Comparison of ENCODE assay signal across 1 cellular context in the genomic region with DNA sequence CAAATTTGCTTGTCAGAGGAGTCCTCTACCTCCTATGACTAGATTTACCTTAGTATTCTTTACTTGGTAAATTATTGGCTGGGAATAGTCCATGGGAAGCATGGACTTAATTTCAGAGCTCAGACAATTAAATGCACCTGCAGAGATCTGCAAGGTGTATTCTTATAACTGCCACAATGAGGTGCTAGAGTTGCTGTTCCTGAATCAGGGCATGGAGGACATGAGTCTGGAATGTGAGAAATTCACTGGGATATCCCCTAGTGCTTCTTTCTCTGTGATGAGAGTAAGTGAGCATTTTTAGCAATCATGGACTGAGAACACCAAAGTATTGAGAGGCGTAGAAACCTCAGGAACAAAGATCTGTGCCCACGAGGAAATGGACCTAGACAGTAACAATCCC.
TF ChIP-seq lines count a peak whose summit lies in the region.

No MANE protein-coding gene starts in this region.

TF ChIP-seq in SK-N-SH treated with all-trans-retinoic acid at 6 μM for 48 hours, 23 proteins besides CTCF, POLR2A, EP300 and RAD21 (continued from another document):
- TF ChIP-seq TSHZ2 (CRISPR knock-in tag; IDR thresholded peaks at IDR 0.05) (no peak), RARB (CRISPR knock-in tag; IDR thresholded peaks at IDR 0.05) (no peak), OSR1 (CRISPR knock-in tag; IDR thresholded peaks at IDR 0.05) (no peak), ISL1 (CRISPR knock-in tag; IDR thresholded peaks at IDR 0.05) (no peak), TCF4 (CRISPR knock-in tag; IDR thresholded peaks at IDR 0.05; ENCODE audit: borderline replicate concordance) (no peak), ZNF8 (CRISPR knock-in tag; IDR thresholded peaks at IDR 0.05) (no peak)
- TF ChIP-seq, protein P1, sequence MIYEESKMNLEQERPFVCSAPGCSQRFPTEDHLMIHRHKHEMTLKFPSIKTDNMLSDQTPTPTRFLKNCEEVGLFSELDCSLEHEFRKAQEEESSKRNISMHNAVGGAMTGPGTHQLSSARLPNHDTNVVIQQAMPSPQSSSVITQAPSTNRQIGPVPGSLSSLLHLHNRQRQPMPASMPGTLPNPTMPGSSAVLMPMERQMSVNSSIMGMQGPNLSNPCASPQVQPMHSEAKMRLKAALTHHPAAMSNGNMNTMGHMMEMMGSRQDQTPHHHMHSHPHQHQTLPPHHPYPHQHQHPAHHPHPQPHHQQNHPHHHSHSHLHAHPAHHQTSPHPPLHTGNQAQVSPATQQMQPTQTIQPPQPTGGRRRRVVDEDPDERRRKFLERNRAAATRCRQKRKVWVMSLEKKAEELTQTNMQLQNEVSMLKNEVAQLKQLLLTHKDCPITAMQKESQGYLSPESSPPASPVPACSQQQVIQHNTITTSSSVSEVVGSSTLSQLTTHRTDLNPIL (CRISPR knock-in tag; IDR thresholded peaks at IDR 0.05; ENCODE audit: low read depth) = no peak
- TF ChIP-seq, protein P2, sequence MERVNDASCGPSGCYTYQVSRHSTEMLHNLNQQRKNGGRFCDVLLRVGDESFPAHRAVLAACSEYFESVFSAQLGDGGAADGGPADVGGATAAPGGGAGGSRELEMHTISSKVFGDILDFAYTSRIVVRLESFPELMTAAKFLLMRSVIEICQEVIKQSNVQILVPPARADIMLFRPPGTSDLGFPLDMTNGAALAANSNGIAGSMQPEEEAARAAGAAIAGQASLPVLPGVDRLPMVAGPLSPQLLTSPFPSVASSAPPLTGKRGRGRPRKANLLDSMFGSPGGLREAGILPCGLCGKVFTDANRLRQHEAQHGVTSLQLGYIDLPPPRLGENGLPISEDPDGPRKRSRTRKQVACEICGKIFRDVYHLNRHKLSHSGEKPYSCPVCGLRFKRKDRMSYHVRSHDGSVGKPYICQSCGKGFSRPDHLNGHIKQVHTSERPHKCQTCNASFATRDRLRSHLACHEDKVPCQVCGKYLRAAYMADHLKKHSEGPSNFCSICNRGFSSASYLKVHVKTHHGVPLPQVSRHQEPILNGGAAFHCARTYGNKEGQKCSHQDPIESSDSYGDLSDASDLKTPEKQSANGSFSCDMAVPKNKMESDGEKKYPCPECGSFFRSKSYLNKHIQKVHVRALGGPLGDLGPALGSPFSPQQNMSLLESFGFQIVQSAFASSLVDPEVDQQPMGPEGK (CRISPR knock-in tag; IDR thresholded peaks at IDR 0.05; ENCODE audit: borderline replicate concordance) = no peak
- TF ChIP-seq, protein P3, sequence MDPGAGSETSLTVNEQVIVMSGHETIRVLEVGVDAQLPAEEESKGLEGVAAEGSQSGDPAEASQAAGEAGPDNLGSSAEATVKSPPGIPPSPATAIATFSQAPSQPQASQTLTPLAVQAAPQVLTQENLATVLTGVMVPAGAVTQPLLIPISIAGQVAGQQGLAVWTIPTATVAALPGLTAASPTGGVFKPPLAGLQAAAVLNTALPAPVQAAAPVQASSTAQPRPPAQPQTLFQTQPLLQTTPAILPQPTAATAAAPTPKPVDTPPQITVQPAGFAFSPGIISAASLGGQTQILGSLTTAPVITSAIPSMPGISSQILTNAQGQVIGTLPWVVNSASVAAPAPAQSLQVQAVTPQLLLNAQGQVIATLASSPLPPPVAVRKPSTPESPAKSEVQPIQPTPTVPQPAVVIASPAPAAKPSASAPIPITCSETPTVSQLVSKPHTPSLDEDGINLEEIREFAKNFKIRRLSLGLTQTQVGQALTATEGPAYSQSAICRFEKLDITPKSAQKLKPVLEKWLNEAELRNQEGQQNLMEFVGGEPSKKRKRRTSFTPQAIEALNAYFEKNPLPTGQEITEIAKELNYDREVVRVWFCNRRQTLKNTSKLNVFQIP (CRISPR knock-in tag; IDR thresholded peaks at IDR 0.05; ENCODE audit: borderline replicate concordance, low read depth) = no peak
TF ChIP-seq in SK-N-SH treated with all-trans-retinoic acid at 6 μM for 48 hours: peak in this region for 0.
